13 cellular contexts compared by ENCODE assay signal in genomic region chr3:185559706-185560090, GRCh38. TPM values are rescaled to one million over a fixed set of nuclear protein-coding genes. Genes with fewer than 3 reads are reported as not detected.
DNase-seq lines count a peak whose midpoint lies in the region; ATAC-seq and TF ChIP-seq lines count a peak whose summit lies in the region.
"Had no signal": no experiment of that assay in that cellular context is flagged by ENCODE, and none has a peak within 500 bp of the region (broad histone marks: within the 10 kb centered on the region; RNA-seq: fewer than 3 reads in every experiment).

No MANE protein-coding gene starts in this region.

- peaks cover 17 to 20% (median 19%) of the 10 kb centered on the region in 3 donors for H3K4me1 Mint-ChIP-seq in T-cell
- H3K4me1 Mint-ChIP-seq in natural killer cell treated with Interleukin-12 subunit alpha and Interleukin-12 subunit beta and Interleukin-15 and Interleukin-18, amount 100 ng/mL, for 72 hours (ENCODE audit: low read depth in 2 of 2), result peaks cover 10 to 16% of the 10 kb centered on the region in 2 donors
- peaks cover 7% of the 10 kb centered on the region for H3K4me1 Mint-ChIP-seq in T-helper 17 cell

- H3K27ac Mint-ChIP-seq in T-cell, result no peak overlapping the region
- no peak overlapping the region for H3K27ac Mint-ChIP-seq in natural killer cell treated with Interleukin-12 subunit alpha and Interleukin-12 subunit beta and Interleukin-15 and Interleukin-18, amount 100 ng/mL, for 72 hours
- no peak overlapping the region for H3K27ac Mint-ChIP-seq in T-helper 17 cell

- peak; percentile 35 for DNase-seq in DMS53 (lab: John Stamatoyannopoulos, UW)
- no peak for DNase-seq in DMS53 treated with DMSO at 0.1 percent for 48 hours (lab: John Stamatoyannopoulos, UW; ENCODE audit: unreplicated experiment)
- no peak for DNase-seq in T-cell
- no peak for DNase-seq in natural killer cell treated with Interleukin-12 subunit alpha and Interleukin-12 subunit beta and Interleukin-15 and Interleukin-18, amount 100 ng/mL, for 72 hours (ENCODE audit: low spot score)
- DNase-seq in T-helper 17 cell, result no peak
- DNase-seq in KG1 (lab: John Stamatoyannopoulos, UW), result no peak
- DNase-seq: 8988T had no signal

- peak overlapping the region; percentile 65 for H3K4me2 ChIP-seq in DOHH2 (ENCODE audit: low read length)

- H3K9me3 ChIP-seq in DOHH2 (ENCODE audit: control insufficient read depth, insufficient read depth, low read length) (no peaks in the 10 kb centered on the region), T-helper 17 cell (ENCODE audit: control insufficient read depth, low read length, poor library complexity, severe bottlenecking) (no peaks in the 10 kb centered on the region)

- no peak for TF ChIP-seq CTCF in DOHH2 (IDR thresholded peaks at IDR 0.05; ENCODE audit: low read depth, low read length, poor library complexity, severe bottlenecking)

- peak overlapping the region; percentile 61 for H3K4me3 ChIP-seq in DOHH2 (ENCODE audit: low read length)

- H3K79me2 ChIP-seq in DOHH2 (ENCODE audit: control insufficient read depth, low read length), result no peaks in the 10 kb centered on the region

- H3K36me3 ChIP-seq in DOHH2 (ENCODE audit: control insufficient read depth, low read length), result no peaks in the 10 kb centered on the region

- CTCF ChIA-PET in T-cell (lab: Charles Lee), result interaction anchor here (0.6 to 1.4 kb wide), 6 partner anchors 12 to 1508 kb away, joined by 3 to 7 read pairs (median 3); partner anchors contain the start of gene SENP2 (in 1 of the 2)

- no peak overlapping the region for H3K27ac ChIP-seq in DOHH2 (ENCODE audit: low read depth, low read length)
- H3K27ac ChIP-seq: foreskin keratinocyte had no signal

- H3K27me3 Mint-ChIP-seq in T-cell, result peaks cover 4 to 11% of the 10 kb centered on the region in 2 donors
- peaks cover 2 to 6% of the 10 kb centered on the region in 2 donors for H3K27me3 Mint-ChIP-seq in natural killer cell treated with Interleukin-12 subunit alpha and Interleukin-12 subunit beta and Interleukin-15 and Interleukin-18, amount 100 ng/mL, for 72 hours
- peaks cover 24% of the 10 kb centered on the region for H3K27me3 Mint-ChIP-seq in T-helper 17 cell

- no peaks in the 10 kb centered on the region for H3F3A ChIP-seq in DOHH2 (ENCODE audit: control insufficient read depth, insufficient read depth)

- no peaks in the 10 kb centered on the region for H4K20me1 ChIP-seq in DOHH2 (ENCODE audit: control insufficient read depth, insufficient read depth, low read depth, low read length)

- H3K4me1 ChIP-seq in DOHH2 (ENCODE audit: control insufficient read depth, low read length), result peaks cover 16% of the 10 kb centered on the region

- no peaks in the 10 kb centered on the region for H3K9me2 ChIP-seq in DOHH2 (replicated peaks; ENCODE audit: control insufficient read depth, low read length)

- H3K27me3 ChIP-seq in DOHH2 (ENCODE audit: control insufficient read depth, low read length), result no peaks in the 10 kb centered on the region

- H3K4me3 Mint-ChIP-seq in T-cell (peak overlapping the region in 2 of 3 donors; percentile 35 to 73), T-helper 17 cell (no peak overlapping the region)
- peak overlapping the region; percentile 17 for H3K4me3 Mint-ChIP-seq in natural killer cell treated with Interleukin-12 subunit alpha and Interleukin-12 subunit beta and Interleukin-15 and Interleukin-18, amount 100 ng/mL, for 72 hours

- no peak for ATAC-seq in T-cell (replicated peaks in 1 of 4)
- ATAC-seq in natural killer cell treated with Interleukin-12 subunit alpha and Interleukin-12 subunit beta and Interleukin-15 and Interleukin-18, amount 100 ng/mL, for 72 hours, result no peak
- ATAC-seq in T-helper 17 cell, result no peak
- ATAC-seq in HG02678 (IDR thresholded peaks at IDR 0.05; ENCODE audit: unreplicated experiment), result no peak

- no peaks in the 10 kb centered on the region for H3K9me3 Mint-ChIP-seq in T-cell
- H3K9me3 Mint-ChIP-seq in natural killer cell treated with Interleukin-12 subunit alpha and Interleukin-12 subunit beta and Interleukin-15 and Interleukin-18, amount 100 ng/mL, for 72 hours, result no peaks in the 10 kb centered on the region
- H3K9me3 Mint-ChIP-seq: neural crest cell had no signal

- no peaks in the 10 kb centered on the region for H3K36me3 Mint-ChIP-seq in T-cell
- no peaks in the 10 kb centered on the region for H3K36me3 Mint-ChIP-seq in natural killer cell treated with Interleukin-12 subunit alpha and Interleukin-12 subunit beta and Interleukin-15 and Interleukin-18, amount 100 ng/mL, for 72 hours
- peaks cover 2% of the 10 kb centered on the region for H3K36me3 Mint-ChIP-seq in T-helper 17 cell (ENCODE audit: low read depth)

- POLR2A ChIA-PET in T-cell (lab: Charles Lee), result interaction anchor here (0.6 to 0.8 kb wide), 2 partner anchors 18 to 26 kb away, joined by 6 to 9 read pairs; partner anchors contain the start of gene SENP2 (in 1 of the 2)

RNA-seq across cellular contexts. Expression of gene LIPH, which starts 7.3 kb away (rescaled TPM):
- total RNA-seq in T-cell, result under 1 TPM in 1 of 5 donors, not detected in 4; 0.63 TPM
- total RNA-seq in natural killer cell treated with Interleukin-12 subunit alpha and Interleukin-12 subunit beta and Interleukin-15 and Interleukin-18, amount 100 ng/mL, for 72 hours, result not detected
- total RNA-seq in T-helper 17 cell, result 1 to 10 TPM in 1 of 2 donors, under 1 TPM in 1; 0.32 to 1.7 TPM
- total RNA-seq: cerebellum, neural crest cell, RPMI7951 had no signal

RNA-seq across cellular contexts. Expression of gene SENP2, which starts 26.4 kb away (rescaled TPM):
- total RNA-seq in T-cell (10 to 100 TPM; 33.1 to 56.1 (median 41.9) TPM), T-helper 17 cell (10 to 100 TPM; 48.5 to 64.6 TPM)
- total RNA-seq in natural killer cell treated with Interleukin-12 subunit alpha and Interleukin-12 subunit beta and Interleukin-15 and Interleukin-18, amount 100 ng/mL, for 72 hours, result 10 to 100 TPM; 41.2 to 47.1 TPM
